Comparison of ENCODE assay signal across 3 cellular contexts in genomic region chr5:176562189-176562588, GRCh38.
TF ChIP-seq lines count a peak whose summit lies in the region.

No MANE protein-coding gene starts in this region.

TF ChIP-seq in HEK293, 187 proteins besides CTCF, POLR2A, EP300 and RAD21:
- TF ChIP-seq EGR2 (tag by site-specific recombination; IDR thresholded peaks at IDR 0.05; ENCODE audit: low read depth) (peak; percentile 99), KLF7 (tag by site-specific recombination; IDR thresholded peaks at IDR 0.05; ENCODE audit: borderline replicate concordance) (no peak), ZNF610 (tag by site-specific recombination; IDR thresholded peaks at IDR 0.05; ENCODE audit: borderline replicate concordance) (no peak), ZFHX2 (tag by site-specific recombination; conservative IDR thresholded peaks at IDR 0.05) (peak; percentile 100), KLF8 (tag by site-specific recombination; IDR thresholded peaks at IDR 0.05) (no peak), ZNF449 (tag by site-specific recombination; IDR thresholded peaks at IDR 0.05) (no peak), ZNF10 (tag by site-specific recombination; IDR thresholded peaks at IDR 0.05) (no peak), ZNF585B (tag by site-specific recombination; IDR thresholded peaks at IDR 0.05) (no peak), SETDB1 (IDR thresholded peaks at IDR 0.05; ENCODE audit: insufficient read length, low read length) (no peak)
TF ChIP-seq in HEK293: peak in this region for 2.

TF ChIP-seq in WTC11, 78 proteins besides CTCF, POLR2A, EP300 and RAD21:
- TF ChIP-seq CDX4 (CRISPR knock-in tag; IDR thresholded peaks at IDR 0.05; ENCODE audit: borderline replicate concordance) (no peak), FOXP4 (CRISPR knock-in tag; IDR thresholded peaks at IDR 0.05) (no peak), TEAD1 (CRISPR knock-in tag; IDR thresholded peaks at IDR 0.05) (no peak), ZNF671 (CRISPR knock-in tag; IDR thresholded peaks at IDR 0.05) (no peak), NFATC4 (CRISPR knock-in tag; IDR thresholded peaks at IDR 0.05) (no peak), RORB (CRISPR knock-in tag; IDR thresholded peaks at IDR 0.05) (no peak), FOXP1 (CRISPR knock-in tag; IDR thresholded peaks at IDR 0.05; ENCODE audit: borderline replicate concordance) (no peak), ELF4 (CRISPR knock-in tag; IDR thresholded peaks at IDR 0.05; ENCODE audit: low read depth) (no peak), ZBTB43 (CRISPR knock-in tag; IDR thresholded peaks at IDR 0.05) (no peak), EMX1 (CRISPR knock-in tag; IDR thresholded peaks at IDR 0.05) (no peak), ERG (CRISPR knock-in tag; IDR thresholded peaks at IDR 0.05) (no peak), AR (CRISPR knock-in tag; IDR thresholded peaks at IDR 0.05) (no peak), ZBTB21 (CRISPR knock-in tag; IDR thresholded peaks at IDR 0.05; ENCODE audit: borderline replicate concordance) (no peak), ZNF263 (CRISPR knock-in tag; IDR thresholded peaks at IDR 0.05; ENCODE audit: low read depth) (no peak), MXD4 (CRISPR knock-in tag; IDR thresholded peaks at IDR 0.05; ENCODE audit: borderline replicate concordance) (no peak), CREM (CRISPR knock-in tag; IDR thresholded peaks at IDR 0.05) (no peak), ATF3 (CRISPR knock-in tag; conservative IDR thresholded peaks at IDR 0.05) (no peak)

TF ChIP-seq in H1, 55 proteins besides CTCF, POLR2A, EP300 and RAD21:
- TF ChIP-seq TBP (IDR thresholded peaks at IDR 0.05; ENCODE audit: low read depth, low read length) (no peak), NANOG (IDR thresholded peaks at IDR 0.05; ENCODE audit: insufficient read depth, low read depth, low read length, poor library complexity, severe bottlenecking) (no peak), BCL11A (IDR thresholded peaks at IDR 0.05; ENCODE audit: low read depth in 2 of 2, low read length in 2 of 2) (no peak), E2F6 (IDR thresholded peaks at IDR 0.05) (no peak), KDM5A (IDR thresholded peaks at IDR 0.05; ENCODE audit: low read length) (no peak)
